ENCODE assay signal across 10 cellular contexts in genomic region chr6:37141291-37142046, GRCh38.
DNase-seq lines count a peak whose midpoint lies in the region; ATAC-seq and TF ChIP-seq lines count a peak whose summit lies in the region.
"Had no signal": no experiment of that assay in that cellular context is flagged by ENCODE, and none has a peak within 500 bp of the region (broad histone marks: within the 10 kb centered on the region; RNA-seq: fewer than 3 reads in every experiment).

No MANE protein-coding gene starts in this region.

- no peaks in the 10 kb centered on the region for H3K9me3 Mint-ChIP-seq in nephron progenitor cell
- H3K9me3 Mint-ChIP-seq: activated naive CD8-positive, alpha-beta T cell treated with anti-CD3 and anti-CD28 coated beads, Interleukin-2, amount 10 ng/mL, durations not matched to agents 7 days and 5 days had no signal

- no peak for TF ChIP-seq CTCF in nephron progenitor cell (IDR thresholded peaks at IDR 0.05)

- ATAC-seq in HG03039 (IDR thresholded peaks at IDR 0.05; ENCODE audit: unreplicated experiment): no peak

- H3K36me3 Mint-ChIP-seq in nephron progenitor cell (ENCODE audit: low read depth): no peaks in the 10 kb centered on the region
- H3K36me3 Mint-ChIP-seq: activated naive CD8-positive, alpha-beta T cell treated with anti-CD3 and anti-CD28 coated beads, Interleukin-2, amount 10 ng/mL, durations not matched to agents 7 days and 5 days had no signal

- H3K27me3 Mint-ChIP-seq in nephron progenitor cell (ENCODE audit: low read depth, poor library complexity): no peaks in the 10 kb centered on the region

- H3K27ac Mint-ChIP-seq in nephron progenitor cell: peak overlapping the region; percentile 63
- H3K27ac Mint-ChIP-seq: activated naive CD8-positive, alpha-beta T cell treated with anti-CD3 and anti-CD28 coated beads, Interleukin-2, amount 10 ng/mL, durations not matched to agents 7 days and 5 days had no signal

- H3K4me1 Mint-ChIP-seq in nephron progenitor cell: peaks cover 59% of the 10 kb centered on the region

- H3K4me3 Mint-ChIP-seq in nephron progenitor cell: peak overlapping the region; percentile 15
- H3K4me3 Mint-ChIP-seq: activated naive CD8-positive, alpha-beta T cell treated with anti-CD3 and anti-CD28 coated beads, Interleukin-2, amount 10 ng/mL, durations not matched to agents 7 days and 5 days had no signal

- DNase-seq in ELF-1 (ENCODE audit: low read depth, low spot score) (peak; percentile 91), NCI-H226 (peak; percentile 62), dedifferentiated amniotic fluid mesenchymal stem cell (ENCODE audit: extremely low spot score) (peak; percentile 76), nephron progenitor cell (peak; percentile 15), HuH-7.5 (ENCODE audit: low spot score) (no peak), NCI-H774 (lab: John Stamatoyannopoulos, UW) (no peak)
- DNase-seq in activated CD8-positive, alpha-beta memory T cell treated with anti-CD3 and anti-CD28 coated beads, Interleukin-2, amount 50 U/mL, for 4 hours: no peak
- DNase-seq: activated naive CD8-positive, alpha-beta T cell treated with anti-CD3 and anti-CD28 coated beads, Interleukin-2, amount 10 ng/mL, durations not matched to agents 7 days and 5 days; thyroid gland had no signal

Comparison
In these comparisons a context has a peak if more than half of its experiments do, and no peak if none do; other contexts are left out.
1. DNase-seq: peak in ELF-1 (single experiment), NCI-H226 (single experiment), dedifferentiated amniotic fluid mesenchymal stem cell (single experiment) and nephron progenitor cell (single experiment); none in HuH-7.5 (single experiment), NCI-H774 (single experiment) and activated CD8-positive, alpha-beta memory T cell treated with anti-CD3 and anti-CD28 coated beads, Interleukin-2, amount 50 U/mL, for 4 hours (single experiment).